In genomic region chr11:129374081-129374992, GRCh38 we compare ENCODE assay signal across 9 cellular contexts. TPM values are rescaled to one million over a fixed set of nuclear protein-coding genes. Genes with fewer than 3 reads are reported as not detected.
DNase-seq lines count a peak whose midpoint lies in the region; ATAC-seq and TF ChIP-seq lines count a peak whose summit lies in the region.
"Had no signal": no experiment of that assay in that cellular context is flagged by ENCODE, and none has a peak within 500 bp of the region (broad histone marks: within the 10 kb centered on the region; RNA-seq: fewer than 3 reads in every experiment).

No MANE protein-coding gene starts in this region.

- peaks cover 0 to 2% (median 0%) of the 10 kb centered on the region in 7 donors for H3K9me3 Mint-ChIP-seq in CD4-positive, CD25-positive, alpha-beta regulatory T cell
- no peaks in the 10 kb centered on the region for H3K9me3 Mint-ChIP-seq in nephron progenitor cell

- H3K36me3 ChIP-seq in CD4-positive, CD25-positive, alpha-beta regulatory T cell (ENCODE audit: control insufficient read depth, insufficient read depth, low read length) = no peaks in the 10 kb centered on the region
- H3K36me3 ChIP-seq in duodenal mucosa (ENCODE audit: control insufficient read depth in 1 of 2, insufficient read depth in 2 of 2, low read length in 2 of 2) (no peaks in the 10 kb centered on the region), ovary (no peaks in the 10 kb centered on the region)

- H3K27me3 Mint-ChIP-seq in CD4-positive, CD25-positive, alpha-beta regulatory T cell = peaks cover 73% of the 10 kb centered on the region
- H3K27me3 Mint-ChIP-seq in nephron progenitor cell (ENCODE audit: low read depth, poor library complexity) = peaks cover 92% of the 10 kb centered on the region

- H3K36me3 Mint-ChIP-seq in CD4-positive, CD25-positive, alpha-beta regulatory T cell = no peaks in the 10 kb centered on the region
- H3K36me3 Mint-ChIP-seq in nephron progenitor cell (ENCODE audit: low read depth) = no peaks in the 10 kb centered on the region

- no peak for TF ChIP-seq EP300 in ovary (IDR thresholded peaks at IDR 0.05)

- WGBS in ovary, 3 donors = 2 to 4% (median 3%) methylated on average over 57 of the region's 57 CpGs

- peaks cover 31% of the 10 kb centered on the region for H3K27me3 ChIP-seq in CD4-positive, CD25-positive, alpha-beta regulatory T cell (ENCODE audit: control insufficient read depth, insufficient read depth, low read length)
- H3K27me3 ChIP-seq in duodenal mucosa (ENCODE audit: control insufficient read depth in 1 of 2, insufficient read depth in 2 of 2, low read length in 2 of 2) (peaks cover 6 to 19% of the 10 kb centered on the region in 2 donors), ovary (no peaks in the 10 kb centered on the region)

- no peak for TF ChIP-seq POLR2A in ovary (IDR thresholded peaks at IDR 0.05)

- H3K9me3 ChIP-seq in CD4-positive, CD25-positive, alpha-beta regulatory T cell (ENCODE audit: control insufficient read depth in 2 of 2, low read length in 2 of 2) = no peaks in the 10 kb centered on the region
- no peaks in the 10 kb centered on the region for H3K9me3 ChIP-seq in duodenal mucosa (ENCODE audit: control insufficient read depth in 1 of 2, low read length in 2 of 2)
- H3K9me3 ChIP-seq in ovary = no peaks in the 10 kb centered on the region

- peaks cover 10% of the 10 kb centered on the region for H3K4me1 ChIP-seq in CD4-positive, CD25-positive, alpha-beta regulatory T cell (ENCODE audit: control insufficient read depth, insufficient read depth, low read length, poor library complexity, severe bottlenecking)
- peaks cover 9 to 11% of the 10 kb centered on the region in 2 donors for H3K4me1 ChIP-seq in duodenal mucosa (ENCODE audit: control insufficient read depth in 1 of 2, insufficient read depth in 2 of 2, low read length in 2 of 2)
- no peaks in the 10 kb centered on the region for H3K4me1 ChIP-seq in ovary (ENCODE audit: insufficient read depth)

- no peak for ATAC-seq in CD4-positive, CD25-positive, alpha-beta regulatory T cell (ENCODE audit: low read depth in 2 of 2)
- no peak for ATAC-seq in GM21367 (IDR thresholded peaks at IDR 0.05; ENCODE audit: unreplicated experiment)
- no peak for ATAC-seq in sciatic nerve

- no peak overlapping the region for H3K27ac ChIP-seq in CD4-positive, CD25-positive, alpha-beta regulatory T cell (ENCODE audit: insufficient read depth, low read length, poor library complexity, severe bottlenecking)
- H3K27ac ChIP-seq in duodenal mucosa (ENCODE audit: low read depth, low read length) = peak overlapping the region; percentile 72
- H3K27ac ChIP-seq in ovary = no peak overlapping the region

- H3K4me3 Mint-ChIP-seq in CD4-positive, CD25-positive, alpha-beta regulatory T cell = peak overlapping the region in 3 of 4 donors; percentile 23 to 68 (median 29)
- peak overlapping the region; percentile 81 for H3K4me3 Mint-ChIP-seq in nephron progenitor cell

- H3K4me3 ChIP-seq in CD4-positive, CD25-positive, alpha-beta regulatory T cell (ENCODE audit: low read depth, low read length) = no peak overlapping the region
- H3K4me3 ChIP-seq in duodenal mucosa (ENCODE audit: low read depth in 1 of 2, low read length in 2 of 2) (peak overlapping the region; percentile 74 to 79), ovary (no peak overlapping the region)

- no peak for TF ChIP-seq CTCF in nephron progenitor cell (IDR thresholded peaks at IDR 0.05)
- no peak for TF ChIP-seq CTCF in ovary (IDR thresholded peaks at IDR 0.05)

- H3K27ac Mint-ChIP-seq in CD4-positive, CD25-positive, alpha-beta regulatory T cell = peak overlapping the region in 1 of 3 donors; percentile 14
- H3K27ac Mint-ChIP-seq in nephron progenitor cell = no peak overlapping the region

- H3K9ac ChIP-seq in duodenal mucosa (ENCODE audit: low read depth in 1 of 2, low read length in 2 of 2) = peak overlapping the region; percentile 50 to 65

- intact Hi-C loops in ovary (cut with DNase I) = no loop called here
- intact Hi-C loops in sciatic nerve (cut with DNase I) = no loop called here

- peaks cover 0 to 27% (median 3%) of the 10 kb centered on the region in 4 donors for H3K4me1 Mint-ChIP-seq in CD4-positive, CD25-positive, alpha-beta regulatory T cell
- peaks cover 49% of the 10 kb centered on the region for H3K4me1 Mint-ChIP-seq in nephron progenitor cell

- no peak for DNase-seq in CD4-positive, CD25-positive, alpha-beta regulatory T cell
- peak; percentile 60 for DNase-seq in HT-29 (ENCODE audit: low spot score)
- DNase-seq in nephron progenitor cell = peak; percentile 42
- DNase-seq in stimulated activated CD8-positive, alpha-beta memory T cell treated with anti-CD3 and anti-CD28 coated beads, Interleukin-4, amount 100 ng/mL, for 48 hours = no peak
- no peak for DNase-seq in ovary
- DNase-seq in sciatic nerve (ENCODE audit: low spot score) = no peak

RNA-seq across cellular contexts. Expression of gene BARX2, which starts 1.3 kb away (rescaled TPM):
- total RNA-seq in CD4-positive, CD25-positive, alpha-beta regulatory T cell = not detected
- not detected for polyA plus RNA-seq in CD4-positive, CD25-positive, alpha-beta regulatory T cell
- total RNA-seq in HT-29 (2014; rRNA removed; shearing (Covaris generic)) = 5.5 and 6.9 TPM in 2 replicates
- total RNA-seq in ovary (1 to 10 TPM in 1 of 7 donors, under 1 TPM in 3, not detected in 3; 0.17 to 6.2 (median 0.52) TPM), sciatic nerve (not detected)
- under 1 TPM in 1 of 2 donors, not detected in 1; 0.06 TPM for polyA plus RNA-seq in ovary
- total RNA-seq: skeletal muscle tissue had no signal

Comparison
In these comparisons a context has a peak if more than half of its experiments do, and no peak if none do; other contexts are left out.
1. DNase-seq: peak in HT-29 (single experiment) and nephron progenitor cell (single experiment); none in CD4-positive, CD25-positive, alpha-beta regulatory T cell (0 of 3), stimulated activated CD8-positive, alpha-beta memory T cell treated with anti-CD3 and anti-CD28 coated beads, Interleukin-4, amount 100 ng/mL, for 48 hours (single experiment), ovary (0 of 5) and sciatic nerve (single experiment).
2. H3K4me3 ChIP-seq: peak in duodenal mucosa (2 of 2); none in CD4-positive, CD25-positive, alpha-beta regulatory T cell (single experiment) and ovary (single experiment).